11 cellular contexts compared by ENCODE assay signal in genomic region chr6:140463312-140463710, GRCh38.
A peak's percentile ranks its signal among the peaks of the same experiment; 100 is the strongest.
DNase-seq lines count a peak whose midpoint lies in the region; ATAC-seq and TF ChIP-seq lines count a peak whose summit lies in the region.
"Had no signal": no experiment of that assay in that cellular context is flagged by ENCODE, and none has a peak within 500 bp of the region (broad histone marks: within the 10 kb centered on the region; RNA-seq: fewer than 3 reads in every experiment).

No MANE protein-coding gene starts in this region.

- H3K79me2 ChIP-seq in PC-3 (ENCODE audit: low read length): no peaks in the 10 kb centered on the region

- H3K27me3 ChIP-seq in PC-3 (ENCODE audit: low read length): no peaks in the 10 kb centered on the region
- no peaks in the 10 kb centered on the region for H3K27me3 ChIP-seq in duodenal mucosa (ENCODE audit: control insufficient read depth in 1 of 2, insufficient read depth in 2 of 2, low read length in 2 of 2)
- no peaks in the 10 kb centered on the region for H3K27me3 ChIP-seq in tibial artery

- peak overlapping the region; percentile 38; the same call in 1 of the 2 replicates for H3K9ac ChIP-seq in PC-3 (ENCODE audit: low read length)
- H3K9ac ChIP-seq in duodenal mucosa (ENCODE audit: low read depth in 1 of 2, low read length in 2 of 2): no peak overlapping the region

- H3K27me3 Mint-ChIP-seq in stimulated activated memory B cell treated with anti-CD40 and anti-IgM and Interleukin-4, amounts not matched to agents 10 μg/mL and 1 μg/mL and 100 μg/mL, for 72 hours: no peaks in the 10 kb centered on the region
- H3K27me3 Mint-ChIP-seq: IgD-negative memory B cell had no signal

- no peaks in the 10 kb centered on the region for H3K4me1 Mint-ChIP-seq in stimulated activated memory B cell treated with anti-CD40 and anti-IgM and Interleukin-4, amounts not matched to agents 10 μg/mL and 1 μg/mL and 100 μg/mL, for 72 hours
- H3K4me1 Mint-ChIP-seq: IgD-negative memory B cell had no signal

- H2AFZ ChIP-seq in PC-3 (ENCODE audit: low read length): peak overlapping the region; percentile 37

- BruUV-seq in PC-3 (replicated peaks; lab: Mats Ljungman, UMichigan): no TSS peak

- H3K27ac ChIP-seq in PC-3 (ENCODE audit: low read length): peak overlapping the region; percentile 90
- H3K27ac ChIP-seq in duodenal mucosa (ENCODE audit: low read depth, low read length): peak overlapping the region; percentile 25
- peak overlapping the region; percentile 73 to 80 for H3K27ac ChIP-seq in tibial artery

- intact Hi-C loops in PC-3 (cut with micrococcal nuclease) (no loop called here), mucosa of descending colon (cut with DNase I, micrococcal nuclease) (no loop called here), tibial artery (cut with DNase I; ENCODE audit: low total_unique reads) (no loop called here)

- H3K4me1 ChIP-seq in PC-3 (ENCODE audit: insufficient read depth, low read length) (peaks cover 23% of the 10 kb centered on the region), duodenal mucosa (ENCODE audit: control insufficient read depth in 1 of 2, insufficient read depth in 2 of 2, low read length in 2 of 2) (peaks cover 5 to 16% of the 10 kb centered on the region in 2 donors), mucosa of descending colon (ENCODE audit: low read depth) (peaks cover 11% of the 10 kb centered on the region), tibial artery (peaks cover 0 to 28% (median 18%) of the 10 kb centered on the region in 4 donors)
- H3K4me1 ChIP-seq: psoas muscle had no signal

- H3K9me3 ChIP-seq in PC-3 (ENCODE audit: low read length) (no peaks in the 10 kb centered on the region), duodenal mucosa (ENCODE audit: control insufficient read depth in 1 of 2, low read length in 2 of 2) (peaks cover 0 to 5% of the 10 kb centered on the region in 2 donors), mucosa of descending colon (peaks cover 9% of the 10 kb centered on the region), tibial artery (peaks cover 0 to 13% (median 0%) of the 10 kb centered on the region in 3 donors)

- no peaks in the 10 kb centered on the region for H3K9me2 ChIP-seq in PC-3 (replicated peaks; ENCODE audit: low read length)

- H3K27ac Mint-ChIP-seq in stimulated activated memory B cell treated with anti-CD40 and anti-IgM and Interleukin-4, amounts not matched to agents 10 μg/mL and 1 μg/mL and 100 μg/mL, for 72 hours: no peak overlapping the region
- H3K27ac Mint-ChIP-seq: IgD-negative memory B cell had no signal

- H3K36me3 ChIP-seq in PC-3 (ENCODE audit: low read depth, low read length) (no peaks in the 10 kb centered on the region), duodenal mucosa (ENCODE audit: control insufficient read depth in 1 of 2, insufficient read depth in 2 of 2, low read length in 2 of 2) (no peaks in the 10 kb centered on the region), mucosa of descending colon (ENCODE audit: low read depth) (no peaks in the 10 kb centered on the region), tibial artery (no peaks in the 10 kb centered on the region)

- ATAC-seq in PC-3 (no peak), mucosa of descending colon (peak; percentile 39), GM21360 (IDR thresholded peaks at IDR 0.05; ENCODE audit: unreplicated experiment) (no peak)
- ATAC-seq in stimulated activated memory B cell treated with anti-CD40 and anti-IgM and Interleukin-4, amounts not matched to agents 10 μg/mL and 1 μg/mL and 100 μg/mL, for 72 hours: no peak

- no peak for TF ChIP-seq CTCF in PC-3 (conservative IDR thresholded peaks at IDR 0.05; ENCODE audit: low read depth, low read length)
- TF ChIP-seq CTCF in mucosa of descending colon (IDR thresholded peaks at IDR 0.05): no peak
- no peak for TF ChIP-seq CTCF in tibial artery (IDR thresholded peaks at IDR 0.05)

- H3K4me2 ChIP-seq in PC-3 (ENCODE audit: low read length): peak overlapping the region; percentile 70

- H3K9me3 Mint-ChIP-seq in stimulated activated memory B cell treated with anti-CD40 and anti-IgM and Interleukin-4, amounts not matched to agents 10 μg/mL and 1 μg/mL and 100 μg/mL, for 72 hours: peaks cover 6% of the 10 kb centered on the region

- DNase-seq in PC-3 (no peak), mucosa of descending colon (no peak), tibial artery (no peak), ecto neural progenitor cell (ENCODE audit: low spot score) (no peak), occipital lobe (lab: John Stamatoyannopoulos, UW) (no peak)
- DNase-seq: H7, psoas muscle had no signal

- no peaks in the 10 kb centered on the region for H4K20me1 ChIP-seq in PC-3 (ENCODE audit: low read length)

- H3K4me3 Mint-ChIP-seq in stimulated activated memory B cell treated with anti-CD40 and anti-IgM and Interleukin-4, amounts not matched to agents 10 μg/mL and 1 μg/mL and 100 μg/mL, for 72 hours: no peak overlapping the region
- H3K4me3 Mint-ChIP-seq: IgD-negative memory B cell had no signal

- peaks cover 7% of the 10 kb centered on the region for H3F3A ChIP-seq in PC-3 (ENCODE audit: low read length, unreplicated experiment)

- no peaks in the 10 kb centered on the region for H3K36me3 Mint-ChIP-seq in stimulated activated memory B cell treated with anti-CD40 and anti-IgM and Interleukin-4, amounts not matched to agents 10 μg/mL and 1 μg/mL and 100 μg/mL, for 72 hours
- H3K36me3 Mint-ChIP-seq: IgD-negative memory B cell had no signal

- H3K4me3 ChIP-seq in PC-3 (ENCODE audit: low read length) (peak overlapping the region; percentile 13; the same call in 1 of the 2 replicates), duodenal mucosa (ENCODE audit: low read depth in 1 of 2, low read length in 2 of 2) (no peak overlapping the region), mucosa of descending colon (no peak overlapping the region), tibial artery (no peak overlapping the region)
- H3K4me3 ChIP-seq: psoas muscle had no signal

- CTCF ChIA-PET in PC-3 (lab: Charles Lee): no interaction called here

- POLR2A ChIA-PET in PC-3 (lab: Charles Lee; ENCODE audit: unreplicated experiment): no interaction called here

Comparison
In these comparisons a context has a peak if more than half of its experiments do, and no peak if none do; other contexts are left out.
1. H3K27ac ChIP-seq: peak in every context shown above with its lines; median percentile 90 in PC-3; 76 in tibial artery; 25 in duodenal mucosa.